1 cellular context compared by ENCODE assay signal in the genomic region with DNA sequence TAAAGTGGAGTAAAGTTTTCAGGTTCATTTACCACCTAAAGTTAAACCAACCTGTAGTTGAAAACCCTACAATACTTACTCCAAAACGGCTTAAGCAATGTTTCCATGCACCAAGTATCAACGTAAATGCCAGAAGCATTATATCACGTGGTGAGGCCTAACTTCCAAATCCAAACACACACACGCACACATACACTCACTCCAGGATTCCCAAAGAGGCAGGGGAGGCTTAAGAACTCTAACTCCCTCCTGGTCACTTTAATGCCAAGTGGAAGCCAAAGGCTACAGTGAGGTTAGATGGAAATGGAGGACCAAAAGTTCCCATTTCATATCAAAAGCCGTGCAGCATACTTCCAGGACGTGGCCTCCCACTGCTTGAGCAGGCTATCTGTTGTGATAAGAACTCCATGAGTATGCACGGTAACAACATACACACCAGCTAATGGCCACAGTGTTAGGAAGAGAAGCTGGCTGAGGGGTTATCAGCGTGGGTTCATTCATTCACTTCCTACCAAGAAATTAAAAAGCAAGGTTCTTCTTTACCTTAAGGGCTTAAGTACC.
TF ChIP-seq lines count a peak whose summit lies in the region.

No MANE protein-coding gene starts in this region.

TF ChIP-seq in K562, 482 proteins besides CTCF, POLR2A, EP300 and RAD21 (continued from another document and continues in another):
- TF ChIP-seq MEF2D (tag; conservative IDR thresholded peaks at IDR 0.05; ENCODE audit: low read depth) (peak; percentile 55; the same call in 1 of the 2 replicates), CBFB (CRISPR knock-in tag; IDR thresholded peaks at IDR 0.05) (no peak), ZNF707 (CRISPR knock-in tag; conservative IDR thresholded peaks at IDR 0.05) (no peak), CCAR2 (IDR thresholded peaks at IDR 0.05; ENCODE audit: low read depth, low read length) (no peak), NR2C1 (IDR thresholded peaks at IDR 0.05) (peak; percentile 25; the same call in 1 of the 2 replicates), NR2C1 (tag; IDR thresholded peaks at IDR 0.05) (0 out of 2 replicates have a peak, but pooled peaks have one; percentile 36), HDAC3 (IDR thresholded peaks at IDR 0.05; ENCODE audit: borderline replicate concordance, partially characterized antibody) (peak; percentile 36), HNRNPUL1 (IDR thresholded peaks at IDR 0.05; ENCODE audit: low read length) (no peak), SNIP1 (IDR thresholded peaks at IDR 0.05; ENCODE audit: low read depth) (no peak), TAF9B (IDR thresholded peaks at IDR 0.05; ENCODE audit: partially characterized antibody) (peak; percentile 11), SAFB2 (IDR thresholded peaks at IDR 0.05; ENCODE audit: borderline replicate concordance, low read depth, low read length, severe bottlenecking) (no peak), CBFA2T2 (conservative IDR thresholded peaks at IDR 0.05) (peak; percentile 92), E2F3 (CRISPR knock-in tag; IDR thresholded peaks at IDR 0.05) (no peak), FOXJ2 (tag; IDR thresholded peaks at IDR 0.05) (peak; percentile 87), POLR2G (IDR thresholded peaks at IDR 0.05; ENCODE audit: low read depth, low read length) (no peak), HNRNPH1 (optimal IDR thresholded peaks at IDR 0.05; ENCODE audit: low read depth, low read length) (no peak), COPS2 (conservative IDR thresholded peaks at IDR 0.05) (no peak), EHMT2 (IDR thresholded peaks at IDR 0.05) (peak; percentile 82), STAT5B (CRISPR knock-in tag; IDR thresholded peaks at IDR 0.05) (no peak), BMI1 (IDR thresholded peaks at IDR 0.05; ENCODE audit: low read length) (no peak)
- TF ChIP-seq, protein P1, sequence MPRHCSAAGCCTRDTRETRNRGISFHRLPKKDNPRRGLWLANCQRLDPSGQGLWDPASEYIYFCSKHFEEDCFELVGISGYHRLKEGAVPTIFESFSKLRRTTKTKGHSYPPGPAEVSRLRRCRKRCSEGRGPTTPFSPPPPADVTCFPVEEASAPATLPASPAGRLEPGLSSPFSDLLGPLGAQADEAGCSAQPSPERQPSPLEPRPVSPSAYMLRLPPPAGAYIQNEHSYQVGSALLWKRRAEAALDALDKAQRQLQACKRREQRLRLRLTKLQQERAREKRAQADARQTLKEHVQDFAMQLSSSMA (CRISPR knock-in tag; IDR thresholded peaks at IDR 0.05) = no peak
- TF ChIP-seq, protein P2, sequence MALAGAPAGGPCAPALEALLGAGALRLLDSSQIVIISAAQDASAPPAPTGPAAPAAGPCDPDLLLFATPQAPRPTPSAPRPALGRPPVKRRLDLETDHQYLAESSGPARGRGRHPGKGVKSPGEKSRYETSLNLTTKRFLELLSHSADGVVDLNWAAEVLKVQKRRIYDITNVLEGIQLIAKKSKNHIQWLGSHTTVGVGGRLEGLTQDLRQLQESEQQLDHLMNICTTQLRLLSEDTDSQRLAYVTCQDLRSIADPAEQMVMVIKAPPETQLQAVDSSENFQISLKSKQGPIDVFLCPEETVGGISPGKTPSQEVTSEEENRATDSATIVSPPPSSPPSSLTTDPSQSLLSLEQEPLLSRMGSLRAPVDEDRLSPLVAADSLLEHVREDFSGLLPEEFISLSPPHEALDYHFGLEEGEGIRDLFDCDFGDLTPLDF (CRISPR knock-in tag; IDR thresholded peaks at IDR 0.05) = 0 out of 2 replicates have a peak, but pooled peaks have one; percentile 19
- TF ChIP-seq, protein P3, sequence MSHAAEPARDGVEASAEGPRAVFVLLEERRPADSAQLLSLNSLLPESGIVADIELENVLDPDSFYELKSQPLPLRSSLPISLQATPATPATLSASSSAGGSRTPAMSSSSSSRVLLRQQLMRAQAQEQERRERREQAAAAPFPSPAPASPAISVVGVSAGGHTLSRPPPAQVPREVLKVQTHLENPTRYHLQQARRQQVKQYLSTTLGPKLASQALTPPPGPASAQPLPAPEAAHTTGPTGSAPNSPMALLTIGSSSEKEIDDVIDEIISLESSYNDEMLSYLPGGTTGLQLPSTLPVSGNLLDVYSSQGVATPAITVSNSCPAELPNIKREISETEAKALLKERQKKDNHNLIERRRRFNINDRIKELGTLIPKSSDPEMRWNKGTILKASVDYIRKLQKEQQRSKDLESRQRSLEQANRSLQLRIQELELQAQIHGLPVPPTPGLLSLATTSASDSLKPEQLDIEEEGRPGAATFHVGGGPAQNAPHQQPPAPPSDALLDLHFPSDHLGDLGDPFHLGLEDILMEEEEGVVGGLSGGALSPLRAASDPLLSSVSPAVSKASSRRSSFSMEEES (CRISPR knock-in tag; IDR thresholded peaks at IDR 0.05) = peak; percentile 83
- TF ChIP-seq, protein P4, sequence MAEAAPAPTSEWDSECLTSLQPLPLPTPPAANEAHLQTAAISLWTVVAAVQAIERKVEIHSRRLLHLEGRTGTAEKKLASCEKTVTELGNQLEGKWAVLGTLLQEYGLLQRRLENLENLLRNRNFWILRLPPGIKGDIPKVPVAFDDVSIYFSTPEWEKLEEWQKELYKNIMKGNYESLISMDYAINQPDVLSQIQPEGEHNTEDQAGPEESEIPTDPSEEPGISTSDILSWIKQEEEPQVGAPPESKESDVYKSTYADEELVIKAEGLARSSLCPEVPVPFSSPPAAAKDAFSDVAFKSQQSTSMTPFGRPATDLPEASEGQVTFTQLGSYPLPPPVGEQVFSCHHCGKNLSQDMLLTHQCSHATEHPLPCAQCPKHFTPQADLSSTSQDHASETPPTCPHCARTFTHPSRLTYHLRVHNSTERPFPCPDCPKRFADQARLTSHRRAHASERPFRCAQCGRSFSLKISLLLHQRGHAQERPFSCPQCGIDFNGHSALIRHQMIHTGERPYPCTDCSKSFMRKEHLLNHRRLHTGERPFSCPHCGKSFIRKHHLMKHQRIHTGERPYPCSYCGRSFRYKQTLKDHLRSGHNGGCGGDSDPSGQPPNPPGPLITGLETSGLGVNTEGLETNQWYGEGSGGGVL (CRISPR knock-in tag; IDR thresholded peaks at IDR 0.05) = no peak
- TF ChIP-seq, protein P5, sequence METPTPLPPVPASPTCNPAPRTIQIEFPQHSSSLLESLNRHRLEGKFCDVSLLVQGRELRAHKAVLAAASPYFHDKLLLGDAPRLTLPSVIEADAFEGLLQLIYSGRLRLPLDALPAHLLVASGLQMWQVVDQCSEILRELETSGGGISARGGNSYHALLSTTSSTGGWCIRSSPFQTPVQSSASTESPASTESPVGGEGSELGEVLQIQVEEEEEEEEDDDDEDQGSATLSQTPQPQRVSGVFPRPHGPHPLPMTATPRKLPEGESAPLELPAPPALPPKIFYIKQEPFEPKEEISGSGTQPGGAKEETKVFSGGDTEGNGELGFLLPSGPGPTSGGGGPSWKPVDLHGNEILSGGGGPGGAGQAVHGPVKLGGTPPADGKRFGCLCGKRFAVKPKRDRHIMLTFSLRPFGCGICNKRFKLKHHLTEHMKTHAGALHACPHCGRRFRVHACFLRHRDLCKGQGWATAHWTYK (CRISPR knock-in tag; IDR thresholded peaks at IDR 0.05) = peak; percentile 59; the same call in 1 of the 2 replicates
- TF ChIP-seq, protein P6, sequence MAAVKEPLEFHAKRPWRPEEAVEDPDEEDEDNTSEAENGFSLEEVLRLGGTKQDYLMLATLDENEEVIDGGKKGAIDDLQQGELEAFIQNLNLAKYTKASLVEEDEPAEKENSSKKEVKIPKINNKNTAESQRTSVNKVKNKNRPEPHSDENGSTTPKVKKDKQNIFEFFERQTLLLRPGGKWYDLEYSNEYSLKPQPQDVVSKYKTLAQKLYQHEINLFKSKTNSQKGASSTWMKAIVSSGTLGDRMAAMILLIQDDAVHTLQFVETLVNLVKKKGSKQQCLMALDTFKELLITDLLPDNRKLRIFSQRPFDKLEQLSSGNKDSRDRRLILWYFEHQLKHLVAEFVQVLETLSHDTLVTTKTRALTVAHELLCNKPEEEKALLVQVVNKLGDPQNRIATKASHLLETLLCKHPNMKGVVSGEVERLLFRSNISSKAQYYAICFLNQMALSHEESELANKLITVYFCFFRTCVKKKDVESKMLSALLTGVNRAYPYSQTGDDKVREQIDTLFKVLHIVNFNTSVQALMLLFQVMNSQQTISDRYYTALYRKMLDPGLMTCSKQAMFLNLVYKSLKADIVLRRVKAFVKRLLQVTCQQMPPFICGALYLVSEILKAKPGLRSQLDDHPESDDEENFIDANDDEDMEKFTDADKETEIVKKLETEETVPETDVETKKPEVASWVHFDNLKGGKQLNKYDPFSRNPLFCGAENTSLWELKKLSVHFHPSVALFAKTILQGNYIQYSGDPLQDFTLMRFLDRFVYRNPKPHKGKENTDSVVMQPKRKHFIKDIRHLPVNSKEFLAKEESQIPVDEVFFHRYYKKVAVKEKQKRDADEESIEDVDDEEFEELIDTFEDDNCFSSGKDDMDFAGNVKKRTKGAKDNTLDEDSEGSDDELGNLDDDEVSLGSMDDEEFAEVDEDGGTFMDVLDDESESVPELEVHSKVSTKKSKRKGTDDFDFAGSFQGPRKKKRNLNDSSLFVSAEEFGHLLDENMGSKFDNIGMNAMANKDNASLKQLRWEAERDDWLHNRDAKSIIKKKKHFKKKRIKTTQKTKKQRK (IDR thresholded peaks at IDR 0.05; ENCODE audit: borderline replicate concordance, low read depth, low read length) = no peak
- TF ChIP-seq, protein P7, sequence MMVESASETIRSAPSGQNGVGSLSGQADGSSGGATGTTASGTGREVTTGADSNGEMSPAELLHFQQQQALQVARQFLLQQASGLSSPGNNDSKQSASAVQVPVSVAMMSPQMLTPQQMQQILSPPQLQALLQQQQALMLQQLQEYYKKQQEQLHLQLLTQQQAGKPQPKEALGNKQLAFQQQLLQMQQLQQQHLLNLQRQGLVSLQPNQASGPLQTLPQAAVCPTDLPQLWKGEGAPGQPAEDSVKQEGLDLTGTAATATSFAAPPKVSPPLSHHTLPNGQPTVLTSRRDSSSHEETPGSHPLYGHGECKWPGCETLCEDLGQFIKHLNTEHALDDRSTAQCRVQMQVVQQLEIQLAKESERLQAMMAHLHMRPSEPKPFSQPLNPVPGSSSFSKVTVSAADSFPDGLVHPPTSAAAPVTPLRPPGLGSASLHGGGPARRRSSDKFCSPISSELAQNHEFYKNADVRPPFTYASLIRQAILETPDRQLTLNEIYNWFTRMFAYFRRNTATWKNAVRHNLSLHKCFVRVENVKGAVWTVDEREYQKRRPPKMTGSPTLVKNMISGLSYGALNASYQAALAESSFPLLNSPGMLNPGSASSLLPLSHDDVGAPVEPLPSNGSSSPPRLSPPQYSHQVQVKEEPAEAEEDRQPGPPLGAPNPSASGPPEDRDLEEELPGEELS (CRISPR knock-in tag; IDR thresholded peaks at IDR 0.05; ENCODE audit: borderline replicate concordance) = no peak
- TF ChIP-seq, protein P8, sequence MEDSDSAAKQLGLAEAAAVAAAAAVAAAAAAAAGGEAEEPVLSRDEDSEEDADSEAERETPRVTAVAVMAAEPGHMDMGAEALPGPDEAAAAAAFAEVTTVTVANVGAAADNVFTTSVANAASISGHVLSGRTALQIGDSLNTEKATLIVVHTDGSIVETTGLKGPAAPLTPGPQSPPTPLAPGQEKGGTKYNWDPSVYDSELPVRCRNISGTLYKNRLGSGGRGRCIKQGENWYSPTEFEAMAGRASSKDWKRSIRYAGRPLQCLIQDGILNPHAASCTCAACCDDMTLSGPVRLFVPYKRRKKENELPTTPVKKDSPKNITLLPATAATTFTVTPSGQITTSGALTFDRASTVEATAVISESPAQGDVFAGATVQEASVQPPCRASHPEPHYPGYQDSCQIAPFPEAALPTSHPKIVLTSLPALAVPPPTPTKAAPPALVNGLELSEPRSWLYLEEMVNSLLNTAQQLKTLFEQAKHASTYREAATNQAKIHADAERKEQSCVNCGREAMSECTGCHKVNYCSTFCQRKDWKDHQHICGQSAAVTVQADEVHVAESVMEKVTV (CRISPR knock-in tag; IDR thresholded peaks at IDR 0.05) = no peak
- TF ChIP-seq, protein P9, sequence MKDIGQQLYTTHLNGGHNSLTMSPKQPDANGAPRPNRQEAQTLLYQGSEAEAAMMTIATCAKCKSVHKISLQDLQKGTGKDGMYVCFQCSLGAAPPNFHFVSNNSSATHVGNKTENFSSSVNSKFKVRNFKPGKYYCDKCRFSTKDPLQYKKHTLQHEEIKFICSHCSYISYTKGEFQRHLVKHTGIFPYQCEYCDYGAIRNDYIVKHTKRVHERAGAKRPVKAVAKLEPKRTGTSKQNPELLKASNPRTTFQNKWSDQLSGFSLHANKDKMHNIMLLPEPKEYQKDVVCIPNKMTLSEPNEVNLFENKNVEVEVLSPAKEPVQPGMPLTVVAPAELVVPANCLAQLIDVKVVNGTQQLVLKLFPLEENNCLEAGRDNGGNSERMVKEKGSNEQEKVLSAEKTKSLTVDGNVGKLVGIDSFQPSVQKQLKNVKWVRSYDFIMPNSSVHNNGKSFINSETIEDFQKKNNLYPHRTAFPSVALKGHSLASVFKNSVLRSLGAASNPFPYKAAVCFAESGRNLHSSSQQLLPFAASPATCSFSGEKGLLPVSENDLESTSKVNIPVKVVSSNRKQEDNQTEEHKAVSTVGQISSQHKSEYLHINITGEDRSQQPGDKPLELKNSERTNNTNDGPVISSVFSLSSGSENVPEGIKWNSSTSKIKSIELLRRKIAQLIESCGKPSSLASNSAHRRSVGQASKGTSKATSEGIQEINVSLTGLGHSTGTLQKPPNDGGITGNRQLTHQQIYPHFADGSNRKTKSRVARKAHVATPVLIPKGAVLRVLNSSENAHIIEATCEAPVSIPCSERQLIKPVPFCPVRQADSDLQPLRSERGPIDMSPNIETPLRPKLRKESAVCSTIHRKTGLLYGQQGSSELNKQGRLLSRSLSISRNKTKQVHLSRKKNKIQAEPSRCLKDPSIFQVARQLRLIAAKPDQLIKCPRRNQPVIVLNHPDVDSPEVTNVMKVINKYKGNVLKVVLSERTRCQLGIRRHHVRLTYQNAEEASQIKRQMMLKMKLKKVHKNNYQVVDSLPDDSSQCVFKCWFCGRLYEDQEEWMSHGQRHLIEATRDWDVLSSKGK (CRISPR knock-in tag; IDR thresholded peaks at IDR 0.05) = no peak
- TF ChIP-seq, protein P10, sequence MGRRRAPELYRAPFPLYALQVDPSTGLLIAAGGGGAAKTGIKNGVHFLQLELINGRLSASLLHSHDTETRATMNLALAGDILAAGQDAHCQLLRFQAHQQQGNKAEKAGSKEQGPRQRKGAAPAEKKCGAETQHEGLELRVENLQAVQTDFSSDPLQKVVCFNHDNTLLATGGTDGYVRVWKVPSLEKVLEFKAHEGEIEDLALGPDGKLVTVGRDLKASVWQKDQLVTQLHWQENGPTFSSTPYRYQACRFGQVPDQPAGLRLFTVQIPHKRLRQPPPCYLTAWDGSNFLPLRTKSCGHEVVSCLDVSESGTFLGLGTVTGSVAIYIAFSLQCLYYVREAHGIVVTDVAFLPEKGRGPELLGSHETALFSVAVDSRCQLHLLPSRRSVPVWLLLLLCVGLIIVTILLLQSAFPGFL (CRISPR knock-in tag; IDR thresholded peaks at IDR 0.05) = no peak
- TF ChIP-seq, protein P11, sequence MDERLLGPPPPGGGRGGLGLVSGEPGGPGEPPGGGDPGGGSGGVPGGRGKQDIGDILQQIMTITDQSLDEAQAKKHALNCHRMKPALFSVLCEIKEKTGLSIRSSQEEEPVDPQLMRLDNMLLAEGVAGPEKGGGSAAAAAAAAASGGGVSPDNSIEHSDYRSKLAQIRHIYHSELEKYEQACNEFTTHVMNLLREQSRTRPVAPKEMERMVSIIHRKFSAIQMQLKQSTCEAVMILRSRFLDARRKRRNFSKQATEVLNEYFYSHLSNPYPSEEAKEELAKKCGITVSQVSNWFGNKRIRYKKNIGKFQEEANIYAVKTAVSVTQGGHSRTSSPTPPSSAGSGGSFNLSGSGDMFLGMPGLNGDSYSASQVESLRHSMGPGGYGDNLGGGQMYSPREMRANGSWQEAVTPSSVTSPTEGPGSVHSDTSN (CRISPR knock-in tag; IDR thresholded peaks at IDR 0.05; ENCODE audit: low read depth) = no peak
- TF ChIP-seq, protein P11 (tag; conservative IDR thresholded peaks at IDR 0.05; ENCODE audit: low read depth) = no peak
